ENCODE assay signal across 8 cellular contexts in the genomic region with DNA sequence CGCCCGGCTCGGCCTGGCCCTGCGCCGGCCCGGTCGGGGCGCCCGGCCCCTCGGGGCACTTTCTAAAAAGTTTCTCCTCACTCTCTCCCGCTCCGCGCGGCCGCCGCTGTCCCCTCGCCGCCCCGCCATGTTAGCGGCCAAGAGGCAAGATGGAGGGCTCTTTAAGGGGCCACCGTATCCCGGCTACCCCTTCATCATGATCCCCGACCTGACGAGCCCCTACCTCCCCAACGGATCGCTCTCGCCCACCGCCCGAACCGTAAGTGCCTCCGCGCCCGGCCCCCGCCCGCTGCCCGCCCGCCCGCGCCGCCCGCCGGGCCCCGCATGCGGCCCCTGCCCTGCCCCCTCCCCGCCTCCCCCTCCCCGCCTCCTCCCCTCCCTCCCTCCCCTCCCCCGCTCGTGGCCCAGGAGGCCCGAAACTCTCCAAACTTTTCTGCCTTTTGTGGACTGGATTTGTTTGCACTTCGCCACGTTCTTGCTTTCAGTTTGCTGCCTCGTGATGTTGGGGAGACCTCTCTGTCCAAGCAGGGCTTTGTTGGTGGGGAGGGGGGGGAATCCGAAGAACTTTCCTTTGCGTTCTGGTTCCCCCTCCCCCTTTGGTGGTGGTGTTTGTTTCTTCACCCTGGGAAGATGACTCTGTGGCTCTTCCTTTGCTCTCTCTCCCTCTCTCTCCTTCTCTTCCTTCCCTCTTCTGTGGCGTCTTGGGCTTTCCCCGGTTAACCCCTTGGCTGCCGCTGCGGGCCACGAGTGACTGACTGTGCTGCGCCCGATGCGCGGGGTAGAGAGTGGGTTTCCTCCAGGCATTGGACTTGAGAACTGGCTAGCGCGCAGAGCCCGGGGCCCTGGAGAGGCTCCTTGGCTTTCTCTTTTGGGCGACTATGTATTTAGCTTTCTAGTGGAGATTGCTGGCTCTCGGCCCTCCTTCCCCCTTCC. TPM values are rescaled to one million over a fixed set of nuclear protein-coding genes. Genes with fewer than 3 reads are reported as not detected.
DNase-seq lines count a peak whose midpoint lies in the region; ATAC-seq and TF ChIP-seq lines count a peak whose summit lies in the region.

No MANE protein-coding gene starts in this region.

- H3K4me1 Mint-ChIP-seq in activated naive CD8-positive, alpha-beta T cell treated with anti-CD3 and anti-CD28 coated beads, Interleukin-2, amount 50 U/mL, for 24 hours: peaks cover 34% of the 10 kb centered on the region

- H3K27ac Mint-ChIP-seq in activated naive CD8-positive, alpha-beta T cell treated with anti-CD3 and anti-CD28 coated beads, Interleukin-2, amount 50 U/mL, for 24 hours: peak overlapping the region; percentile 90

- TF ChIP-seq RAD21 in SK-N-SH (IDR thresholded peaks at IDR 0.05; ENCODE audit: low read length): no peak

- no peaks in the 10 kb centered on the region for H3K27me3 ChIP-seq in SK-N-SH (ENCODE audit: insufficient read depth)
- H3K27me3 ChIP-seq in heart left ventricle: no peaks in the 10 kb centered on the region
- no peaks in the 10 kb centered on the region for H3K27me3 ChIP-seq in trophoblast cell (ENCODE audit: insufficient read depth, low read length)

- H3K9me3 ChIP-seq in SK-N-SH (no peaks in the 10 kb centered on the region), heart left ventricle (no peaks in the 10 kb centered on the region), trophoblast cell (ENCODE audit: insufficient read depth, low read depth, low read length) (no peaks in the 10 kb centered on the region)

- TF ChIP-seq EP300 in SK-N-SH (IDR thresholded peaks at IDR 0.05; ENCODE audit: borderline replicate concordance in 1 of 2, low read depth in 1 of 2, low read length in 1 of 2): no peak

- peaks cover 42% of the 10 kb centered on the region for H3K79me1 ChIP-seq in trophoblast cell (ENCODE audit: low read length)

- H3K9ac ChIP-seq in SK-N-SH: peak overlapping the region; percentile 98
- peak overlapping the region; percentile 96 for H3K9ac ChIP-seq in trophoblast cell (ENCODE audit: low read length)

- H3K9me3 Mint-ChIP-seq in activated naive CD8-positive, alpha-beta T cell treated with anti-CD3 and anti-CD28 coated beads, Interleukin-2, amount 50 U/mL, for 24 hours: no peaks in the 10 kb centered on the region

- H4K20me1 ChIP-seq in SK-N-SH (ENCODE audit: insufficient read depth): no peaks in the 10 kb centered on the region

- peak overlapping the region; percentile 76 to 81 for H3K27ac ChIP-seq in SK-N-SH (ENCODE audit: low read depth in 2 of 2, low read length in 1 of 2)
- H3K27ac ChIP-seq in RWPE1: peak overlapping the region; percentile 97
- peak overlapping the region; percentile 82 to 97 (median 90) for H3K27ac ChIP-seq in heart left ventricle
- H3K27ac ChIP-seq in trophoblast cell (ENCODE audit: low read depth, low read length): peak overlapping the region; percentile 96

- no peak overlapping the region for H3K23ac ChIP-seq in trophoblast cell (ENCODE audit: low read length)

- H2BK12ac ChIP-seq in trophoblast cell (ENCODE audit: low read length): peak overlapping the region; percentile 82

- H3K27me3 Mint-ChIP-seq in activated naive CD8-positive, alpha-beta T cell treated with anti-CD3 and anti-CD28 coated beads, Interleukin-2, amount 50 U/mL, for 24 hours: peaks cover 53% of the 10 kb centered on the region

- H3K36me3 Mint-ChIP-seq in activated naive CD8-positive, alpha-beta T cell treated with anti-CD3 and anti-CD28 coated beads, Interleukin-2, amount 50 U/mL, for 24 hours (ENCODE audit: low read depth): peaks cover 1% of the 10 kb centered on the region

- H2BK5ac ChIP-seq in trophoblast cell (ENCODE audit: low read depth, low read length, poor library complexity): peak overlapping the region; percentile 99

- H2AFZ ChIP-seq in SK-N-SH (ENCODE audit: low read depth) (no peak overlapping the region), trophoblast cell (ENCODE audit: insufficient read depth, low read length, poor library complexity) (peak overlapping the region; percentile 56)

- peak overlapping the region; percentile 91 for H3K4me3 Mint-ChIP-seq in activated naive CD8-positive, alpha-beta T cell treated with anti-CD3 and anti-CD28 coated beads, Interleukin-2, amount 50 U/mL, for 24 hours

- H3K4me3 ChIP-seq in SK-N-SH (ENCODE audit: low read depth in 2 of 2, low read length in 1 of 2) (peak overlapping the region; percentile 72 to 81), heart left ventricle (peak overlapping the region; percentile 61 to 91 (median 73)), trophoblast cell (ENCODE audit: low read depth, low read length) (peak overlapping the region; percentile 88)

- ATAC-seq in SK-N-SH treated with all-trans-retinoic acid at 6 μM for 48 hours (no peak), heart left ventricle (peak in 3 of 4 donors; percentile 12 to 40 (median 26)), HG03378 (IDR thresholded peaks at IDR 0.05; ENCODE audit: unreplicated experiment) (no peak)
- ATAC-seq in activated naive CD8-positive, alpha-beta T cell treated with anti-CD3 and anti-CD28 coated beads, Interleukin-2, amount 50 U/mL, for 24 hours: peak; percentile 53

- H3F3A ChIP-seq in SK-N-SH (replicated peaks; ENCODE audit: insufficient read depth): peaks cover 38% of the 10 kb centered on the region

- TF ChIP-seq CTCF in SK-N-SH (IDR thresholded peaks at IDR 0.05) (no peak), RWPE1 (conservative IDR thresholded peaks at IDR 0.05; ENCODE audit: low read depth) (no peak), heart left ventricle (IDR thresholded peaks at IDR 0.05) (no peak)

- DNase-seq in SK-N-SH (peak; percentile 75), RWPE1 (ENCODE audit: low spot score) (no peak), heart left ventricle (peak; percentile 63 to 77 (median 66)), trophoblast cell (peak; percentile 63 to 79), NCI-H2196 treated with DMSO at 0.1 percent for 48 hours (lab: John Stamatoyannopoulos, UW; ENCODE audit: unreplicated experiment) (no peak)
- peak; percentile 50 for DNase-seq in activated naive CD8-positive, alpha-beta T cell treated with anti-CD3 and anti-CD28 coated beads, Interleukin-2, amount 50 U/mL, for 24 hours

- TF ChIP-seq POLR2A in heart left ventricle (IDR thresholded peaks at IDR 0.05): no peak

- peak overlapping the region; percentile 98 for H4K8ac ChIP-seq in trophoblast cell (ENCODE audit: low read depth, low read length)

- H3K4ac ChIP-seq in trophoblast cell (ENCODE audit: low read depth, low read length): peak overlapping the region; percentile 99

- H3K36me3 ChIP-seq in SK-N-SH (replicated peaks in 1 of 2; ENCODE audit: control insufficient read depth in 1 of 2, insufficient read depth in 2 of 2, low read length in 1 of 2): peaks cover 0 to 4% of the 10 kb centered on the region in 2 experiments
- no peaks in the 10 kb centered on the region for H3K36me3 ChIP-seq in heart left ventricle
- H3K36me3 ChIP-seq in trophoblast cell (ENCODE audit: control insufficient read depth in 1 of 2, insufficient read depth in 2 of 2, low read length in 2 of 2): no peaks in the 10 kb centered on the region

- H2BK120ac ChIP-seq in trophoblast cell (ENCODE audit: insufficient read depth, low read length, poor library complexity): peak overlapping the region; percentile 98

- CTCF ChIA-PET in SK-N-SH (lab: Yijun Ruan, JAX): no interaction called here
- CTCF ChIA-PET in RWPE1 (lab: Yijun Ruan, JAX): no interaction called here

- intact Hi-C loops in heart left ventricle (cut with DNase I): loop anchor here (2.0 to 10.0 kb wide), 11 partner anchors 53 to 433 kb away; no protein-coding TSS in a partner anchor

- POLR2A ChIA-PET in SK-N-SH (lab: Yijun Ruan, JAX) (no interaction called here), RWPE1 (lab: Yijun Ruan, JAX; ENCODE audit: low non-redundant PET) (no interaction called here)

- peak overlapping the region; percentile 97 for H3K14ac ChIP-seq in trophoblast cell (ENCODE audit: low read length)

- peak overlapping the region; percentile 96 for H3K18ac ChIP-seq in trophoblast cell (ENCODE audit: low read length)

- H2AK5ac ChIP-seq in trophoblast cell (ENCODE audit: low read length): peak overlapping the region; percentile 97

- H4K91ac ChIP-seq in trophoblast cell (ENCODE audit: low read depth, low read length): peak overlapping the region; percentile 97

- H4K12ac ChIP-seq in trophoblast cell (ENCODE audit: low read depth, low read length): peak overlapping the region; percentile 98

- WGBS in SK-N-SH (ENCODE audit: low lambda C conversion rate): 16% methylated on average over 41 of the region's 68 CpGs
- WGBS in heart left ventricle, 4 donors: 0 to 2% (median 1%) methylated on average over 44 to 68 of the region's 68 CpGs
- no CpG with 5 or more reads among the region's 68 CpGs for WGBS in trophoblast cell (ENCODE audit: extremely low coverage, insufficient coverage, insufficient read length)

- H3K9me2 ChIP-seq in SK-N-SH: no peaks in the 10 kb centered on the region

- peaks cover 10 to 34% of the 10 kb centered on the region in 2 experiments for H3K4me1 ChIP-seq in SK-N-SH (ENCODE audit: control insufficient read depth in 1 of 2, insufficient read depth in 2 of 2, low read depth in 1 of 2, low read length in 1 of 2)
- peaks cover 0 to 48% (median 36%) of the 10 kb centered on the region in 12 donors for H3K4me1 ChIP-seq in heart left ventricle
- peaks cover 2 to 4% of the 10 kb centered on the region in 2 experiments for H3K4me1 ChIP-seq in trophoblast cell (ENCODE audit: control insufficient read depth in 1 of 2, insufficient read depth in 2 of 2, low read length in 2 of 2)

- H3K4me2 ChIP-seq in SK-N-SH: peak overlapping the region; percentile 77
- peak overlapping the region; percentile 87 for H3K4me2 ChIP-seq in trophoblast cell (ENCODE audit: low read length)

- H3K79me2 ChIP-seq in SK-N-SH (ENCODE audit: insufficient read depth) (peaks cover 60% of the 10 kb centered on the region), trophoblast cell (ENCODE audit: control insufficient read depth, insufficient read depth, low read length, poor library complexity) (peaks cover 33% of the 10 kb centered on the region)

TF ChIP-seq in SK-N-SH, 30 proteins besides CTCF, POLR2A, EP300 and RAD21 (continues in another document):
- peak; percentile 27; the same call in 1 of the 2 replicates for TF ChIP-seq TAF1 (IDR thresholded peaks at IDR 0.05; ENCODE audit: borderline replicate concordance, low read depth, low read length)

TF ChIP-seq in SK-N-SH treated with all-trans-retinoic acid at 6 μM for 48 hours, 23 proteins besides CTCF, POLR2A, EP300 and RAD21 (continues in another document):
- TF ChIP-seq ZFP3 (CRISPR knock-in tag; IDR thresholded peaks at IDR 0.05): no peak
- TF ChIP-seq ESRRG (CRISPR knock-in tag; IDR thresholded peaks at IDR 0.05): no peak
- no peak for TF ChIP-seq TCF4 (CRISPR knock-in tag; IDR thresholded peaks at IDR 0.05; ENCODE audit: borderline replicate concordance)
- no peak for TF ChIP-seq ZFP30 (CRISPR knock-in tag; IDR thresholded peaks at IDR 0.05)
- TF ChIP-seq GLIS3 (CRISPR knock-in tag; IDR thresholded peaks at IDR 0.05): no peak

RNA-seq across cellular contexts. Expression of a gene that starts 1.6 kb away (rescaled TPM):
- polyA plus RNA-seq in SK-N-SH (2012; rRNA removed) (5.8 and 10.2 TPM in 2 replicates), heart left ventricle (1 to 10 TPM; 4.3 to 5.4 TPM)
- 6.9 and 8.6 TPM in 2 replicates for polyA plus RNA-seq in SK-N-SH (2012; cell fraction: cytosol; rRNA removed)
- 20.2 and 22.4 TPM in 2 replicates for polyA plus RNA-seq in SK-N-SH (2012; cell fraction: nucleus; rRNA removed)
- 10 to 100 TPM in 5 of 9 donors, 1 to 10 TPM in 4; 5.9 to 17.5 (median 11.1) TPM for total RNA-seq in heart left ventricle
- 83.7 and 89.6 TPM in 2 replicates for polyA plus RNA-seq in trophoblast cell (2013)

Comparison
In these comparisons a context has a peak if more than half of its experiments do, and no peak if none do; other contexts are left out.
1. DNase-seq: peak in SK-N-SH (single experiment), activated naive CD8-positive, alpha-beta T cell treated with anti-CD3 and anti-CD28 coated beads, Interleukin-2, amount 50 U/mL, for 24 hours (single experiment), heart left ventricle (5 of 5) and trophoblast cell (2 of 2); none in RWPE1 (single experiment) and NCI-H2196 treated with DMSO at 0.1 percent for 48 hours (single experiment).
2. ATAC-seq: peak in activated naive CD8-positive, alpha-beta T cell treated with anti-CD3 and anti-CD28 coated beads, Interleukin-2, amount 50 U/mL, for 24 hours (single experiment) and heart left ventricle (3 of 4); none in SK-N-SH treated with all-trans-retinoic acid at 6 μM for 48 hours (single experiment) and HG03378 (single experiment).
3. Peak in every context shown above with its lines, with median percentiles within 50 percentile points of each other: H3K27ac ChIP-seq and H3K4me3 ChIP-seq.